Comparison of ENCODE assay signal across 22 cellular contexts in the genomic region with DNA sequence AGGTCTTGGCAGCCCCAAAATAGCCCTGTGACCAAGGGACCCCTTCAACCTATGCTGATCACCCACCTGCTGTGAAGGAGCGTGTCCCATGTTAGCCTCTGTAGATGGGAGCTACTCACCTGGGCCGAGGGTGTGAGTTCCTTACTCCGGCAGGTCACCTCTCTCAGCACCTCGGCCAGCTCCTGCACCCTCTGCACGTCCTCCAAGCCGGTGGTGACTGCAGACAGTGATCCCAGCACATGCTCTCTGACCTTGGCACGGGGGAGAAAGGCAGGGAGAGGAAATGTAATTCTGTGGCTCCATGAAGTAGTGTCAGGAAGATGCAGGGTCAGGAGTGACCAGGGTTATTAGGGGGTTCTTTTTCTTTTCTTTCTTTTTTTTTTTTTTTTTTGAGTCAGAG.
DNase-seq lines count a peak whose midpoint lies in the region; ATAC-seq and TF ChIP-seq lines count a peak whose summit lies in the region.
"Had no signal": no experiment of that assay in that cellular context is flagged by ENCODE, and none has a peak within 500 bp of the region (broad histone marks: within the 10 kb centered on the region; RNA-seq: fewer than 3 reads in every experiment).

No MANE protein-coding gene starts in this region.

- H3K4me3 Mint-ChIP-seq in WTC11: no peak overlapping the region
- H3K4me3 Mint-ChIP-seq: activated naive CD8-positive, alpha-beta T cell treated with anti-CD3 and anti-CD28 coated beads, Interleukin-2, amount 10 ng/mL, durations not matched to agents 7 days and 5 days; activated T-helper 17 cell treated with anti-CD3 and anti-CD28 coated beads, Interleukin-2, amount 50 U/mL, for 72 hours; CD8-positive, alpha-beta T cell had no signal

- no peaks in the 10 kb centered on the region for H4K20me1 ChIP-seq in DND-41 (ENCODE audit: insufficient read depth, low read length)

- TF ChIP-seq CTCF in DND-41 (IDR thresholded peaks at IDR 0.05; ENCODE audit: borderline replicate concordance, extremely low read depth, low read length, poor library complexity, severe bottlenecking): no peak
- no peak for TF ChIP-seq CTCF in WTC11 (IDR thresholded peaks at IDR 0.05)

- no peaks in the 10 kb centered on the region for H3K79me2 ChIP-seq in DND-41 (ENCODE audit: insufficient read depth, low read length)

- no peak overlapping the region for H3K27ac Mint-ChIP-seq in WTC11
- H3K27ac Mint-ChIP-seq: activated naive CD8-positive, alpha-beta T cell treated with anti-CD3 and anti-CD28 coated beads, Interleukin-2, amount 10 ng/mL, durations not matched to agents 7 days and 5 days; activated T-helper 17 cell treated with anti-CD3 and anti-CD28 coated beads, Interleukin-2, amount 50 U/mL, for 72 hours; CD8-positive, alpha-beta T cell had no signal

- H3K36me3 ChIP-seq in DND-41 (ENCODE audit: insufficient read depth, low read length): no peaks in the 10 kb centered on the region
- 0 out of 2 replicates have a peak, but pooled peaks cover 2% of the 10 kb centered on the region for H3K36me3 ChIP-seq in H7 (replicated peaks; ENCODE audit: control insufficient read depth, insufficient read depth, low read length)
- H3K36me3 ChIP-seq: esophagus squamous epithelium, gastroesophageal sphincter had no signal

- no peak overlapping the region for H3K4me2 ChIP-seq in DND-41 (ENCODE audit: insufficient read depth, low read length)

- no peaks in the 10 kb centered on the region for H3K36me3 Mint-ChIP-seq in WTC11
- H3K36me3 Mint-ChIP-seq: activated naive CD8-positive, alpha-beta T cell treated with anti-CD3 and anti-CD28 coated beads, Interleukin-2, amount 10 ng/mL, durations not matched to agents 7 days and 5 days; CD8-positive, alpha-beta T cell had no signal

- H3K9ac ChIP-seq in DND-41 (ENCODE audit: low read depth, low read length): no peak overlapping the region

- no peaks in the 10 kb centered on the region for H3K9me3 ChIP-seq in DND-41 (ENCODE audit: insufficient read depth, low read length, severe bottlenecking)
- H3K9me3 ChIP-seq: esophagus squamous epithelium, gastroesophageal sphincter had no signal

- no peaks in the 10 kb centered on the region for H3K9me3 Mint-ChIP-seq in WTC11
- H3K9me3 Mint-ChIP-seq: activated naive CD8-positive, alpha-beta T cell treated with anti-CD3 and anti-CD28 coated beads, Interleukin-2, amount 10 ng/mL, durations not matched to agents 7 days and 5 days; activated T-helper 17 cell treated with anti-CD3 and anti-CD28 coated beads, Interleukin-2, amount 50 U/mL, for 72 hours; CD8-positive, alpha-beta T cell had no signal

- no peaks in the 10 kb centered on the region for H3K27me3 Mint-ChIP-seq in WTC11 (ENCODE audit: low read depth)

- H3K27me3 ChIP-seq in DND-41 (ENCODE audit: insufficient read depth, low read length, poor library complexity) (no peaks in the 10 kb centered on the region), H7 (ENCODE audit: control insufficient read depth, insufficient read depth, low read length) (no peaks in the 10 kb centered on the region)
- H3K27me3 ChIP-seq: esophagus squamous epithelium, gastroesophageal sphincter had no signal

- H2AFZ ChIP-seq in DND-41 (ENCODE audit: low read depth, low read length): no peak overlapping the region

- H3K4me1 ChIP-seq in DND-41 (ENCODE audit: insufficient read depth, low read length): no peaks in the 10 kb centered on the region
- H3K4me1 ChIP-seq: esophagus squamous epithelium, gastroesophageal sphincter had no signal

- DNase-seq in DND-41 (peak; percentile 29), H7 (peak; percentile 70), WTC11 (ENCODE audit: low spot score) (peak; percentile 67), iPS-NIHi11 (ENCODE audit: low spot score) (peak; percentile 73), 8988T (no peak), NCI-H2107 treated with DMSO at 0.1 percent for 48 hours (lab: John Stamatoyannopoulos, UW; ENCODE audit: unreplicated experiment) (no peak), NCI-H128 (lab: John Stamatoyannopoulos, UW; ENCODE audit: unreplicated experiment) (no peak)
- DNase-seq: activated CD8-positive, alpha-beta memory T cell treated with anti-CD3 and anti-CD28 coated beads, Interleukin-2, amount 50 U/mL, for 4 hours; activated naive CD8-positive, alpha-beta T cell treated with anti-CD3 and anti-CD28 coated beads, Interleukin-2, amount 10 ng/mL, durations not matched to agents 7 days and 5 days; CD8-positive, alpha-beta T cell; effector CD8-positive, alpha-beta T cell; esophagus squamous epithelium; GOT3; mesenchymal stem cell; NCI-H1694; NCI-H69; retina; stimulated activated CD4-positive, alpha-beta T cell treated with anti-CD3 and anti-CD28 coated beads, Interleukin-2, amount 100 ng/mL, for 48 hours; stimulated activated naive CD4-positive, alpha-beta T cell had no signal

- H3K27ac ChIP-seq in DND-41 (ENCODE audit: low read length): no peak overlapping the region
- H3K27ac ChIP-seq: esophagus squamous epithelium, gastroesophageal sphincter had no signal

- CTCF ChIA-PET in WTC11 (lab: Charles Lee): interaction anchor here (1.0 kb wide), 1 partner anchor 34 kb away, joined by 4 read pairs; no protein-coding TSS in a partner anchor

- no peaks in the 10 kb centered on the region for H3K4me1 Mint-ChIP-seq in WTC11
- H3K4me1 Mint-ChIP-seq: activated naive CD8-positive, alpha-beta T cell treated with anti-CD3 and anti-CD28 coated beads, Interleukin-2, amount 10 ng/mL, durations not matched to agents 7 days and 5 days; activated T-helper 17 cell treated with anti-CD3 and anti-CD28 coated beads, Interleukin-2, amount 50 U/mL, for 72 hours had no signal

- ATAC-seq in DND-41 (ENCODE audit: insufficient read depth, low read depth) (no peak), WTC11 (peak; percentile 82)
- ATAC-seq: activated T-helper 17 cell treated with anti-CD3 and anti-CD28 coated beads, Interleukin-2, amount 50 U/mL, for 72 hours; CD8-positive, alpha-beta T cell; gastroesophageal sphincter; Right ventricle myocardium inferior had no signal

- POLR2A ChIA-PET in WTC11 (lab: Charles Lee): no interaction called here

- H3K4me3 ChIP-seq in DND-41 (ENCODE audit: low read depth in 1 of 2, low read length in 2 of 2) (no peak overlapping the region), H7 (ENCODE audit: insufficient read depth, low read depth, low read length) (no peak overlapping the region)
- H3K4me3 ChIP-seq: esophagus squamous epithelium, gastroesophageal sphincter had no signal

TF ChIP-seq in WTC11, 78 proteins besides CTCF, POLR2A, EP300 and RAD21:
- TF ChIP-seq ZNF121 (CRISPR knock-in tag; IDR thresholded peaks at IDR 0.05) (0 out of 2 replicates have a peak, but pooled peaks have one; percentile 34), TP53 (CRISPR knock-in tag; IDR thresholded peaks at IDR 0.05) (no peak), FOXK1 (CRISPR knock-in tag; IDR thresholded peaks at IDR 0.05) (0 out of 2 replicates have a peak, but pooled peaks have one; percentile 27), ZNF219 (CRISPR knock-in tag; IDR thresholded peaks at IDR 0.05; ENCODE audit: borderline replicate concordance) (no peak), ZNF317 (CRISPR knock-in tag; IDR thresholded peaks at IDR 0.05; ENCODE audit: borderline replicate concordance, low read depth) (0 out of 2 replicates have a peak, but pooled peaks have one; percentile 30), FOXP1 (CRISPR knock-in tag; IDR thresholded peaks at IDR 0.05; ENCODE audit: borderline replicate concordance) (0 out of 2 replicates have a peak, but pooled peaks have one; percentile 41)
- TF ChIP-seq, protein P1, sequence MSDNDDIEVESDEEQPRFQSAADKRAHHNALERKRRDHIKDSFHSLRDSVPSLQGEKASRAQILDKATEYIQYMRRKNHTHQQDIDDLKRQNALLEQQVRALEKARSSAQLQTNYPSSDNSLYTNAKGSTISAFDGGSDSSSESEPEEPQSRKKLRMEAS (CRISPR knock-in tag; IDR thresholded peaks at IDR 0.05): peak; percentile 30; the same call in 1 of the 2 replicates

Comparison
In these comparisons a context has a peak if more than half of its experiments do, and no peak if none do; other contexts are left out.
1. DNase-seq: peak in DND-41 (single experiment), H7 (single experiment), WTC11 (single experiment) and iPS-NIHi11 (single experiment); none in 8988T (single experiment), NCI-H2107 treated with DMSO at 0.1 percent for 48 hours (single experiment) and NCI-H128 (single experiment).